Comparison of ENCODE assay signal across 8 cellular contexts in genomic region chr9:92325269-92325990, GRCh38. TPM values are rescaled to one million over a fixed set of nuclear protein-coding genes. Genes with fewer than 3 reads are reported as not detected.
DNase-seq lines count a peak whose midpoint lies in the region; ATAC-seq and TF ChIP-seq lines count a peak whose summit lies in the region.

Gene CENPP, plus strand, starts transcription at chr9:92325953.
Gene NOL8, minus strand, starts transcription at chr9:92325350. Its CDS starts 1,189 bp downstream, at chr9:92324161.

- H3K27me3 ChIP-seq in left lung = no peaks in the 10 kb centered on the region

- H3K36me3 ChIP-seq in left lung = peaks cover 0 to 28% of the 10 kb centered on the region in 2 donors

- TF ChIP-seq CTCF in left lung (IDR thresholded peaks at IDR 0.05) = no peak

- H3K4me3 ChIP-seq in left lung = peak within 1 kb of the TSS; percentile 66 to 79

- DNase-seq in CD1c-positive myeloid dendritic cell (ENCODE audit: extremely low spot score) (peak; percentile 93), NCI-H748 (lab: John Stamatoyannopoulos, UW; ENCODE audit: unreplicated experiment) (peak; percentile 91), dermis blood vessel endothelial cell (peak; percentile 92), left lung (peak; percentile 88 to 95)
- DNase-seq in activated CD4-positive, alpha-beta T cell treated with anti-CD3 and anti-CD28 coated beads, Interleukin-2, amount 50 U/mL, for 4 hours = peak; percentile 76 to 79
- peak; percentile 70 to 76 for DNase-seq in stimulated activated CD4-positive, alpha-beta T cell treated with anti-CD3 and anti-CD28 coated beads, Interleukin-2, amount 100 ng/mL, for 48 hours

- intact Hi-C loops in left lung (cut with DNase I) = no loop called here

- peak within 1 kb of the TSS; percentile 91 to 99 for H3K27ac ChIP-seq in left lung

- H3K9me3 ChIP-seq in left lung = no peaks in the 10 kb centered on the region

- peaks cover 4 to 24% of the 10 kb centered on the region in 2 donors for H3K4me1 ChIP-seq in left lung

- ATAC-seq in GM19395 (IDR thresholded peaks at IDR 0.05; ENCODE audit: unreplicated experiment) (peak; percentile 96), HG03558 (IDR thresholded peaks at IDR 0.05; ENCODE audit: extremely low read depth, unreplicated experiment) (peak; percentile 68), left lung (peak; percentile 98)

RNA-seq across cellular contexts. Expression of gene CENPP, which starts in this region (rescaled TPM):
- total RNA-seq in dermis blood vessel endothelial cell (2.9 and 3.3 TPM in 2 replicates), left lung (1 to 10 TPM; 5.0 to 8.4 TPM)

RNA-seq across cellular contexts. Expression of gene NOL8, which starts in this region (rescaled TPM):
- 28.2 and 29.1 TPM in 2 replicates for total RNA-seq in dermis blood vessel endothelial cell
- 10 to 100 TPM; 23.7 to 35.1 TPM for total RNA-seq in left lung

Comparison
In these comparisons a context has a peak if more than half of its experiments do, and no peak if none do; other contexts are left out.
1. Peak in every context shown above with its lines: DNase-seq, ATAC-seq, H3K4me3 ChIP-seq and H3K27ac ChIP-seq.